In the genomic region with DNA sequence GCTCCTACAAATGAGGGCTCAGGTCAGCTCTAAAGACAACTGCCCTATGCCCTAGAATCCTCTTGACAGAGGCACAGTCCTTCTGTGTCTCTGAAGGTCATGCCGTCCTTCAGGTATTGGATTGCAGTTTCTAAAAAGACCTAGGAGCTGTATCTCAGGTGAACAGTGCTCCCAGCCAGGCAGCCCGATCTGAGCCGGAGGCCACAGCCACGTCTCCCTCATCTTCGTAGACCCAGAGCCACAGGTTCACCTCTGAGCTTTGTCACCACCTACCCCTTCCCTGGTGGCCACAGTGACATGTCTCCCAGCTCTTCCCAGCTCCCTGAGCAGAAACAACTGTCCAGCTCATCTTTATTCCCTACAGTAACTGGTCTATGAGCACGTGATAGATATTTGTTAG, we compare ENCODE assay signal across 23 cellular contexts.
DNase-seq lines count a peak whose midpoint lies in the region; ATAC-seq and TF ChIP-seq lines count a peak whose summit lies in the region.
"Had no signal": no experiment of that assay in that cellular context is flagged by ENCODE, and none has a peak within 500 bp of the region (broad histone marks: within the 10 kb centered on the region; RNA-seq: fewer than 3 reads in every experiment).

No MANE protein-coding gene starts in this region.

- H3K36me3 Mint-ChIP-seq in T-helper 17 cell (ENCODE audit: low read depth) (peaks cover 3% of the 10 kb centered on the region), natural killer cell (no peaks in the 10 kb centered on the region)
- H3K36me3 Mint-ChIP-seq: CD14-positive monocyte; CD4-positive, alpha-beta memory T cell; CD4-positive, CD25-positive, alpha-beta regulatory T cell; CD8-positive, alpha-beta memory T cell had no signal

- H3K27ac Mint-ChIP-seq in T-helper 17 cell (peak overlapping the region; percentile 69), natural killer cell (no peak overlapping the region)
- H3K27ac Mint-ChIP-seq: CD14-positive monocyte; CD4-positive, alpha-beta memory T cell; CD4-positive, CD25-positive, alpha-beta regulatory T cell had no signal

- no peak overlapping the region for H3K4me3 ChIP-seq in BLaER1 treated with 17β-estradiol and CSF1 and Interleukin-3, amounts not matched to agents 10 nM and 100 nM
- H3K4me3 ChIP-seq in parathyroid adenoma (ENCODE audit: low read depth, low read length) = no peak overlapping the region
- H3K4me3 ChIP-seq in H7 (ENCODE audit: insufficient read depth, low read depth, low read length) = no peak overlapping the region
- H3K4me3 ChIP-seq: GM12878 had no signal

- H3K9me3 Mint-ChIP-seq in natural killer cell = no peaks in the 10 kb centered on the region
- H3K9me3 Mint-ChIP-seq: CD14-positive monocyte; CD4-positive, alpha-beta memory T cell; CD4-positive, CD25-positive, alpha-beta regulatory T cell; CD8-positive, alpha-beta memory T cell had no signal

- H3K79me2 ChIP-seq in parathyroid adenoma = no peaks in the 10 kb centered on the region

- intact Hi-C loops in natural killer cell (cut with micrococcal nuclease) = loop anchor here (10.0 kb wide), 1 partner anchor 1247 kb away; no protein-coding TSS in a partner anchor

- H3K9ac ChIP-seq in BLaER1 treated with 17β-estradiol and CSF1 and Interleukin-3, amounts not matched to agents 10 nM and 100 nM = peak overlapping the region in 8 of 11 experiments; percentile 50 to 77 (median 65); a peak in 12 of 22 replicates
- no peak overlapping the region for H3K9ac ChIP-seq in parathyroid adenoma

- ATAC-seq in T-helper 17 cell (no peak), natural killer cell (no peak)
- ATAC-seq: GM12878 had no signal

- peak overlapping the region in 10 of 11 experiments; percentile 68 to 96 (median 90); a peak in 18 of 22 replicates for H3K4me2 ChIP-seq in BLaER1 treated with 17β-estradiol and CSF1 and Interleukin-3, amounts not matched to agents 10 nM and 100 nM
- no peak overlapping the region for H3K4me2 ChIP-seq in parathyroid adenoma (ENCODE audit: low read length)

- no peak overlapping the region for H3K4me3 Mint-ChIP-seq in T-helper 17 cell
- no peak overlapping the region for H3K4me3 Mint-ChIP-seq in natural killer cell
- H3K4me3 Mint-ChIP-seq: CD4-positive, alpha-beta memory T cell; CD4-positive, CD25-positive, alpha-beta regulatory T cell; CD8-positive, alpha-beta memory T cell had no signal

- peak overlapping the region; percentile 73 for H2AFZ ChIP-seq in parathyroid adenoma

- H3K27me3 ChIP-seq in BLaER1 treated with 17β-estradiol and CSF1 and Interleukin-3, amounts not matched to agents 10 nM and 100 nM = no peaks in the 10 kb centered on the region
- no peaks in the 10 kb centered on the region for H3K27me3 ChIP-seq in parathyroid adenoma (ENCODE audit: control insufficient read depth, insufficient read depth, low read length)
- no peaks in the 10 kb centered on the region for H3K27me3 ChIP-seq in H7 (ENCODE audit: control insufficient read depth, insufficient read depth, low read length)
- H3K27me3 ChIP-seq: BE2C had no signal

- H3K27ac ChIP-seq in BLaER1 treated with 17β-estradiol and CSF1 and Interleukin-3, amounts not matched to agents 10 nM and 100 nM = peak overlapping the region in 8 of 11 experiments; percentile 67 to 86 (median 74); a peak in 16 of 22 replicates
- peak overlapping the region; percentile 49 for H3K27ac ChIP-seq in parathyroid adenoma

- DNase-seq in T-helper 17 cell (no peak), kidney tubule cell (ENCODE audit: low spot score) (no peak), natural killer cell (no peak), H7 (no peak)
- DNase-seq: 8988T; ACHN; BE2C; C1 segment of cervical spinal cord; CD4-positive, alpha-beta memory T cell; CD4-positive, CD25-positive, alpha-beta regulatory T cell; CD8-positive, alpha-beta memory T cell; COR-L47; DMS 273 treated with DMSO at 0.1 percent for 48 hours; DMS153; DMS53; DMS79; DND-41; EL; GDM1 had no signal

- peaks cover 19 to 50% (median 43%) of the 10 kb centered on the region in 10 experiments for H3K4me1 ChIP-seq in BLaER1 treated with 17β-estradiol and CSF1 and Interleukin-3, amounts not matched to agents 10 nM and 100 nM
- peaks cover 4% of the 10 kb centered on the region for H3K4me1 ChIP-seq in parathyroid adenoma

- H3K4me1 Mint-ChIP-seq in T-helper 17 cell = peaks cover 13% of the 10 kb centered on the region
- peaks cover 15 to 21% of the 10 kb centered on the region in 2 donors for H3K4me1 Mint-ChIP-seq in natural killer cell

- H3K36me3 ChIP-seq in BLaER1 treated with 17β-estradiol and CSF1 and Interleukin-3, amounts not matched to agents 10 nM and 100 nM = no peaks in the 10 kb centered on the region
- H3K36me3 ChIP-seq in parathyroid adenoma (ENCODE audit: control insufficient read depth, insufficient read depth, low read length) = no peaks in the 10 kb centered on the region
- H3K36me3 ChIP-seq in H7 (replicated peaks; ENCODE audit: control insufficient read depth, insufficient read depth, low read length) = no peaks in the 10 kb centered on the region
- H3K36me3 ChIP-seq: BE2C had no signal

- no peaks in the 10 kb centered on the region for H3K9me3 ChIP-seq in BLaER1 treated with 17β-estradiol and CSF1 and Interleukin-3, amounts not matched to agents 10 nM and 100 nM (replicated peaks in 1 of 11)
- no peaks in the 10 kb centered on the region for H3K9me3 ChIP-seq in T-helper 17 cell (ENCODE audit: control insufficient read depth, low read length, poor library complexity, severe bottlenecking)
- no peaks in the 10 kb centered on the region for H3K9me3 ChIP-seq in parathyroid adenoma (ENCODE audit: control insufficient read depth, low read length)
- H3K9me3 ChIP-seq: BE2C had no signal

- TF ChIP-seq CTCF in parathyroid adenoma (IDR thresholded peaks at IDR 0.05) = no peak
- no peak for TF ChIP-seq CTCF in natural killer cell (IDR thresholded peaks at IDR 0.05)

- H3K27me3 Mint-ChIP-seq in T-helper 17 cell (peaks cover 44% of the 10 kb centered on the region), natural killer cell (ENCODE audit: low read depth in 2 of 2) (peaks cover 5 to 15% of the 10 kb centered on the region in 2 donors)

- H4K20me1 ChIP-seq in BLaER1 treated with 17β-estradiol and CSF1 and Interleukin-3, amounts not matched to agents 10 nM and 100 nM = no peaks in the 10 kb centered on the region
